ENCODE assay signal across 1 cellular context in genomic region chr2:30147715-30148611, GRCh38.
A peak's percentile ranks its signal among the peaks of the same experiment; 100 is the strongest.
TF ChIP-seq lines count a peak whose summit lies in the region.

No MANE protein-coding gene starts in this region.

TF ChIP-seq in K562, 482 proteins besides CTCF, POLR2A, EP300 and RAD21 (continued from another document and continues in another):
- TF ChIP-seq ZBTB9 (CRISPR knock-in tag; IDR thresholded peaks at IDR 0.05) = no peak
- no peak for TF ChIP-seq CHCHD3 (CRISPR knock-in tag; IDR thresholded peaks at IDR 0.05)
- TF ChIP-seq CREB3L1 (IDR thresholded peaks at IDR 0.05; ENCODE audit: borderline replicate concordance, low read depth) = peak; percentile 24; the same call in 1 of the 2 replicates
- peak; percentile 51 to 88 for TF ChIP-seq E2F6 (IDR thresholded peaks at IDR 0.05; ENCODE audit: borderline replicate concordance in 1 of 2, extremely low read depth in 1 of 2, insufficient read depth in 1 of 2, insufficient read length in 1 of 2, low read depth in 1 of 2, low read length in 1 of 2, poor library complexity in 1 of 2, severe bottlenecking in 1 of 2)
- no peak for TF ChIP-seq SREBF2 (CRISPR knock-in tag; IDR thresholded peaks at IDR 0.05)
- peak; percentile 25; the same call in 1 of the 2 replicates for TF ChIP-seq EGR1 (conservative IDR thresholded peaks at IDR 0.05)
- no peak for TF ChIP-seq ZNF444 (CRISPR knock-in tag; IDR thresholded peaks at IDR 0.05)
- TF ChIP-seq TAF15 (IDR thresholded peaks at IDR 0.05; ENCODE audit: low read depth, low read length) = no peak
- TF ChIP-seq FOXP1 (CRISPR knock-in tag; IDR thresholded peaks at IDR 0.05) = no peak
- TF ChIP-seq SRSF3 (IDR thresholded peaks at IDR 0.05; ENCODE audit: insufficient read depth, low read length) = no peak
- TF ChIP-seq POLR2H (tag; IDR thresholded peaks at IDR 0.05; ENCODE audit: low read depth) = no peak
- no peak for TF ChIP-seq NR2C1 (IDR thresholded peaks at IDR 0.05)
- TF ChIP-seq NR2C1 (tag; IDR thresholded peaks at IDR 0.05) = no peak
- no peak for TF ChIP-seq CREB3 (tag; conservative IDR thresholded peaks at IDR 0.05; ENCODE audit: low read depth)
- no peak for TF ChIP-seq MXD1 (CRISPR knock-in tag; IDR thresholded peaks at IDR 0.05; ENCODE audit: borderline replicate concordance, poor library complexity, severe bottlenecking)
- no peak for TF ChIP-seq TAF9B (IDR thresholded peaks at IDR 0.05; ENCODE audit: partially characterized antibody)
- no peak for TF ChIP-seq SAFB2 (IDR thresholded peaks at IDR 0.05; ENCODE audit: borderline replicate concordance, low read depth, low read length, severe bottlenecking)
- TF ChIP-seq CREBBP (IDR thresholded peaks at IDR 0.05; ENCODE audit: low read depth, low read length) = no peak
- TF ChIP-seq ARHGAP35 (IDR thresholded peaks at IDR 0.05; ENCODE audit: partially characterized antibody) = no peak
- TF ChIP-seq ZNF766 (CRISPR knock-in tag; conservative IDR thresholded peaks at IDR 0.05) = no peak
- TF ChIP-seq ZNF407 (IDR thresholded peaks at IDR 0.05; ENCODE audit: low read depth) = no peak
- no peak for TF ChIP-seq MEIS2 (IDR thresholded peaks at IDR 0.05; ENCODE audit: partially characterized antibody)
- TF ChIP-seq E2F1 (CRISPR knock-in tag; IDR thresholded peaks at IDR 0.05) = no peak
- no peak for TF ChIP-seq HSF4 (CRISPR knock-in tag; IDR thresholded peaks at IDR 0.05; ENCODE audit: borderline replicate concordance)
- TF ChIP-seq SAP30 (IDR thresholded peaks at IDR 0.05; ENCODE audit: borderline replicate concordance, insufficient read depth, low read depth, low read length, poor library complexity, severe bottlenecking) = peak; percentile 37
- no peak for TF ChIP-seq ADNP (tag; IDR thresholded peaks at IDR 0.05)
- TF ChIP-seq KAT7 (CRISPR knock-in tag; IDR thresholded peaks at IDR 0.05; ENCODE audit: borderline replicate concordance) = no peak
- no peak for TF ChIP-seq POLR2B (IDR thresholded peaks at IDR 0.05; ENCODE audit: low read depth, partially characterized antibody)
- no peak for TF ChIP-seq ZNF277 (CRISPR knock-in tag; IDR thresholded peaks at IDR 0.05; ENCODE audit: borderline replicate concordance)
- TF ChIP-seq NCOA1 (IDR thresholded peaks at IDR 0.05; ENCODE audit: low read depth) = no peak
- no peak for TF ChIP-seq TEAD2 (tag; IDR thresholded peaks at IDR 0.05)
- no peak for TF ChIP-seq HNRNPH1 (optimal IDR thresholded peaks at IDR 0.05; ENCODE audit: low read depth, low read length)
- TF ChIP-seq ETS2 (tag; IDR thresholded peaks at IDR 0.05; ENCODE audit: borderline replicate concordance, poor library complexity, severe bottlenecking) = no peak
- no peak for TF ChIP-seq PRDM10 (IDR thresholded peaks at IDR 0.05; ENCODE audit: partially characterized antibody)
- no peak for TF ChIP-seq E2F4 (CRISPR knock-in tag; IDR thresholded peaks at IDR 0.05; ENCODE audit: low read depth)
- no peak for TF ChIP-seq MECOM (CRISPR knock-in tag; IDR thresholded peaks at IDR 0.05)
- TF ChIP-seq WHSC1 (IDR thresholded peaks at IDR 0.05; ENCODE audit: low read length) = no peak
- no peak for TF ChIP-seq ATF7 (IDR thresholded peaks at IDR 0.05)
